16 cellular contexts compared by ENCODE assay signal in genomic region chr1:84581648-84582047, GRCh38.
DNase-seq lines count a peak whose midpoint lies in the region; ATAC-seq and TF ChIP-seq lines count a peak whose summit lies in the region.
"Had no signal": no experiment of that assay in that cellular context is flagged by ENCODE, and none has a peak within 500 bp of the region (broad histone marks: within the 10 kb centered on the region; RNA-seq: fewer than 3 reads in every experiment).

No MANE protein-coding gene starts in this region.

- H3K4me3 ChIP-seq in WERI-Rb-1 (ENCODE audit: low read depth, low read length), result no peak overlapping the region
- H3K4me3 ChIP-seq: A549, HAP-1 had no signal

- ATAC-seq in GM21515 (IDR thresholded peaks at IDR 0.05; ENCODE audit: unreplicated experiment) (no peak), HG03175 (IDR thresholded peaks at IDR 0.05; ENCODE audit: unreplicated experiment) (no peak), HG03378 (IDR thresholded peaks at IDR 0.05; ENCODE audit: unreplicated experiment) (no peak)
- ATAC-seq: A549 had no signal

- H3K9me3 ChIP-seq in WERI-Rb-1 (ENCODE audit: severe bottlenecking), result no peaks in the 10 kb centered on the region
- H3K9me3 ChIP-seq: A549, Caco-2 had no signal

- peak; percentile 4 for DNase-seq in NCI-H2171 treated with DMSO at 0.1 percent for 48 hours (lab: John Stamatoyannopoulos, UW)
- no peak for DNase-seq in NCI-H2171 (lab: John Stamatoyannopoulos, UW)
- peak; percentile 53 for DNase-seq in WERI-Rb-1
- DNase-seq: AML-193; Caco-2; CD4-positive, alpha-beta T cell; GOT3; IMR-90 had no signal

- no peaks in the 10 kb centered on the region for H3K27me3 Mint-ChIP-seq in nephron (ENCODE audit: low read depth)

- peaks cover 3% of the 10 kb centered on the region for H3K9me3 Mint-ChIP-seq in nephron
- H3K9me3 Mint-ChIP-seq: CD4-positive, alpha-beta T cell had no signal

- peak overlapping the region; percentile 94 for H3K27ac ChIP-seq in WERI-Rb-1
- H3K27ac ChIP-seq: 22Rv1, A549, C4-2B had no signal

- H3K36me3 ChIP-seq in WERI-Rb-1, result peaks cover 5% of the 10 kb centered on the region
- H3K36me3 ChIP-seq: HAP-1 had no signal

- no peaks in the 10 kb centered on the region for H3K36me3 Mint-ChIP-seq in nephron (ENCODE audit: low read depth)

- no peak overlapping the region for H3K4me3 Mint-ChIP-seq in nephron
- H3K4me3 Mint-ChIP-seq: CD4-positive, alpha-beta T cell had no signal

- H3K27me3 ChIP-seq in WERI-Rb-1 (ENCODE audit: insufficient read depth, low read depth, severe bottlenecking), result no peaks in the 10 kb centered on the region

- H3K4me1 Mint-ChIP-seq in nephron, result peaks cover 35% of the 10 kb centered on the region

- H3K27ac Mint-ChIP-seq in nephron, result peak overlapping the region in 2 of 3 experiments; percentile 34 to 48
- H3K27ac Mint-ChIP-seq: CD4-positive, alpha-beta T cell had no signal

- TF ChIP-seq CTCF in WERI-Rb-1 (IDR thresholded peaks at IDR 0.05; ENCODE audit: low read depth, low read length) (no peak), nephron (IDR thresholded peaks at IDR 0.05; ENCODE audit: unreplicated experiment in 3 of 3) (no peak)
